8 cellular contexts compared by ENCODE assay signal in genomic region chr10:71371750-71372166, GRCh38. TPM values are rescaled to one million over a fixed set of nuclear protein-coding genes. Genes with fewer than 3 reads are reported as not detected.
DNase-seq lines count a peak whose midpoint lies in the region; ATAC-seq and TF ChIP-seq lines count a peak whose summit lies in the region.
"Had no signal": no experiment of that assay in that cellular context is flagged by ENCODE, and none has a peak within 500 bp of the region (broad histone marks: within the 10 kb centered on the region; RNA-seq: fewer than 3 reads in every experiment).

No MANE protein-coding gene starts in this region.

- DNase-seq in OCI-M1 (lab: John Stamatoyannopoulos, UW) (peak; percentile 64), posterior vena cava (ENCODE audit: low spot score) (peak; percentile 11), Peyer's patch (no peak), NCI-H1694 treated with DMSO at 0.1 percent for 48 hours (lab: John Stamatoyannopoulos, UW) (no peak)
- no peak for DNase-seq in activated effector memory CD4-positive, alpha-beta T cell treated with anti-CD3 and anti-CD28 coated beads, Interleukin-2, amount 50 U/mL, for 16 hours
- DNase-seq: NCI-H1092 had no signal

- H3K4me3 ChIP-seq in Peyer's patch: no peak overlapping the region

- H3K36me3 ChIP-seq in Peyer's patch: no peaks in the 10 kb centered on the region

- H3K27me3 ChIP-seq in Peyer's patch: no peaks in the 10 kb centered on the region

- intact Hi-C loops in posterior vena cava (cut with DNase I): no loop called here

- TF ChIP-seq CTCF in Peyer's patch (IDR thresholded peaks at IDR 0.05): no peak

- TF ChIP-seq POLR2A in Peyer's patch (IDR thresholded peaks at IDR 0.05): no peak

- H3K9me3 ChIP-seq in Peyer's patch: no peaks in the 10 kb centered on the region

- peaks cover 0 to 5% (median 0%) of the 10 kb centered on the region in 4 donors for H3K4me1 ChIP-seq in Peyer's patch

- peak; percentile 60 for ATAC-seq in GM18907 (IDR thresholded peaks at IDR 0.05; ENCODE audit: unreplicated experiment)
- ATAC-seq in HG02870 (IDR thresholded peaks at IDR 0.05; ENCODE audit: unreplicated experiment): peak; percentile 49

- peak overlapping the region in 2 of 4 donors; percentile 18 to 70 for H3K27ac ChIP-seq in Peyer's patch

RNA-seq across cellular contexts. Expression of gene CDH23, which starts 25.0 kb away (rescaled TPM):
- 10 to 100 TPM; 24.5 to 43.0 TPM for total RNA-seq in posterior vena cava
- total RNA-seq in Peyer's patch: 1 to 10 TPM; 3.2 to 9.9 (median 5.4) TPM

RNA-seq across cellular contexts. Expression of gene SLC29A3, which starts 52.7 kb away (rescaled TPM):
- total RNA-seq in posterior vena cava (1 to 10 TPM; 3.5 to 6.2 TPM), Peyer's patch (1 to 10 TPM in 3 of 4 donors, not detected in 1; 1.9 to 4.4 (median 2.8) TPM)

Comparison
In these comparisons a context has a peak if more than half of its experiments do, and no peak if none do; other contexts are left out.
1. DNase-seq: peak in OCI-M1 (single experiment) and posterior vena cava (single experiment); none in Peyer's patch (0 of 3), NCI-H1694 treated with DMSO at 0.1 percent for 48 hours (single experiment) and activated effector memory CD4-positive, alpha-beta T cell treated with anti-CD3 and anti-CD28 coated beads, Interleukin-2, amount 50 U/mL, for 16 hours (single experiment).